Comparison of ENCODE assay signal across 9 cellular contexts in the genomic region with DNA sequence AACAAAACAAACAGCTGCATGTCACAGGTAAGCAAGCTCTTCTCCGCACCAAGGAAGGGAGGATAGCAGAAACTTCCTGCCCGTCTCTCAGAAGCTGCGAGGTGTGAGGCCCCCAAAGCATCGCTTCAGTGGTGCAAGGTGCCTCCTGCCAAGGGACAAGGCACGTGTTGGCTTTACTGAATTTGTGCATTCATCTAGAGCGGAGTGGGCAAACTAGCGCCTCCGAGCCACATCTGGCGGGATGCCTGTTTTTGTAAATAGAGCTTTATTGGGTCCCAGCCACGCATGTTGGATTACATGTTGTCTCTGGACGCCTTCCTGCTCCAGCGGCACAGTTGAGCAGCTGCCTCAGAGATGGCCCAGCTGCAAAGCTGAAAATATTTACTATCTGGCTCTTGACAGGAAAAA. TPM values are rescaled to one million over a fixed set of nuclear protein-coding genes. Genes with fewer than 3 reads are reported as not detected.
A peak's percentile ranks its signal among the peaks of the same experiment; 100 is the strongest.
DNase-seq lines count a peak whose midpoint lies in the region; ATAC-seq and TF ChIP-seq lines count a peak whose summit lies in the region.
"Had no signal": no experiment of that assay in that cellular context is flagged by ENCODE, and none has a peak within 500 bp of the region (broad histone marks: within the 10 kb centered on the region; RNA-seq: fewer than 3 reads in every experiment).

No MANE protein-coding gene starts in this region.

- H3K4me3 ChIP-seq in NT2/D1 (ENCODE audit: insufficient read length, low read depth) (no peak overlapping the region), heart right ventricle (no peak overlapping the region)

- peak overlapping the region; percentile 60 for H3K4me3 Mint-ChIP-seq in stimulated activated memory B cell treated with anti-CD40 and anti-IgM and Interleukin-4, amounts not matched to agents 10 μg/mL and 1 μg/mL and 100 μg/mL, for 72 hours

- H3K27me3 Mint-ChIP-seq in stimulated activated memory B cell treated with anti-CD40 and anti-IgM and Interleukin-4, amounts not matched to agents 10 μg/mL and 1 μg/mL and 100 μg/mL, for 72 hours, result no peaks in the 10 kb centered on the region

- peak overlapping the region; percentile 75 for H3K27ac Mint-ChIP-seq in stimulated activated memory B cell treated with anti-CD40 and anti-IgM and Interleukin-4, amounts not matched to agents 10 μg/mL and 1 μg/mL and 100 μg/mL, for 72 hours

- intact Hi-C loops in heart right ventricle (cut with DNase I), result no loop called here

- H3K36me3 ChIP-seq in NT2/D1 (ENCODE audit: insufficient read depth, insufficient read length, low read length) (no peaks in the 10 kb centered on the region), heart right ventricle (peaks cover 0 to under 1% (median 0%) of the 10 kb centered on the region in 9 donors)

- H3K4me1 Mint-ChIP-seq in stimulated activated memory B cell treated with anti-CD40 and anti-IgM and Interleukin-4, amounts not matched to agents 10 μg/mL and 1 μg/mL and 100 μg/mL, for 72 hours, result peaks cover 11% of the 10 kb centered on the region

- 57 to 67% methylated on average over 12 of the region's 12 CpGs for WGBS in heart right ventricle, 2 donors

- H3K36me3 Mint-ChIP-seq in stimulated activated memory B cell treated with anti-CD40 and anti-IgM and Interleukin-4, amounts not matched to agents 10 μg/mL and 1 μg/mL and 100 μg/mL, for 72 hours, result no peaks in the 10 kb centered on the region

- peak overlapping the region; percentile 4 for H3K9ac ChIP-seq in NT2/D1 (ENCODE audit: insufficient read length, low read depth)

- ATAC-seq in GM21786 (IDR thresholded peaks at IDR 0.05; ENCODE audit: unreplicated experiment) (peak; percentile 41), heart right ventricle (peak; percentile 44 to 83 (median 66))
- ATAC-seq in stimulated activated memory B cell treated with anti-CD40 and anti-IgM and Interleukin-4, amounts not matched to agents 10 μg/mL and 1 μg/mL and 100 μg/mL, for 72 hours, result peak; percentile 45

- H3K9me3 ChIP-seq in NT2/D1 (ENCODE audit: insufficient read depth, low read length), result no peaks in the 10 kb centered on the region
- H3K9me3 ChIP-seq in heart right ventricle, result peaks cover 0 to 4% (median 0%) of the 10 kb centered on the region in 11 donors

- H3K9me3 Mint-ChIP-seq in stimulated activated memory B cell treated with anti-CD40 and anti-IgM and Interleukin-4, amounts not matched to agents 10 μg/mL and 1 μg/mL and 100 μg/mL, for 72 hours, result no peaks in the 10 kb centered on the region

- no peaks in the 10 kb centered on the region for H3K27me3 ChIP-seq in NT2/D1 (ENCODE audit: insufficient read depth, insufficient read length)
- no peaks in the 10 kb centered on the region for H3K27me3 ChIP-seq in heart right ventricle

- peak overlapping the region in 2 of 10 donors; percentile 35 to 54 for H3K27ac ChIP-seq in heart right ventricle

- no peak for TF ChIP-seq CTCF in heart right ventricle (IDR thresholded peaks at IDR 0.05)

- H3K4me1 ChIP-seq in NT2/D1 (ENCODE audit: insufficient read depth, insufficient read length), result peaks cover 11% of the 10 kb centered on the region
- peaks cover 0 to 12% (median 0%) of the 10 kb centered on the region in 9 donors for H3K4me1 ChIP-seq in heart right ventricle

- DNase-seq in NT2/D1 (ENCODE audit: low read depth, low spot score), result no peak
- DNase-seq in heart right ventricle, result peak; percentile 40 to 51
- no peak for DNase-seq in SIG-M5 treated with dmso at 0.1 percent for 504 hours (lab: John Stamatoyannopoulos, UW; ENCODE audit: unreplicated experiment)
- no peak for DNase-seq in stimulated activated CD4-positive, alpha-beta T cell treated with anti-CD3 and anti-CD28 coated beads, Interleukin-4, amount 100 ng/mL, for 4 hours
- no peak for DNase-seq in T-helper 9 cell
- no peak for DNase-seq in HUDEP-2 (lab: John Stamatoyannopoulos, UW; ENCODE audit: unreplicated experiment in 76 of 76)
- DNase-seq: activated gamma-delta T cell had no signal

RNA-seq across cellular contexts. Expression of gene PHYH, which starts 27.7 kb away (rescaled TPM):
- total RNA-seq in heart right ventricle, result 100 to 1,000 TPM in 9 of 10 donors, 10 to 100 TPM in 1; 97.3 to 188 (median 162) TPM
- polyA plus RNA-seq in heart right ventricle, result 10 to 100 TPM; 51.1 to 56.7 TPM

RNA-seq across cellular contexts. Expression of gene UCMA, which starts 38.0 kb away (rescaled TPM):
- total RNA-seq in heart right ventricle, result not detected
- not detected for polyA plus RNA-seq in heart right ventricle

Comparison
In these comparisons a context has a peak if more than half of its experiments do, and no peak if none do; other contexts are left out.
1. DNase-seq: peak in heart right ventricle (2 of 2); none in NT2/D1 (single experiment), SIG-M5 treated with dmso at 0.1 percent for 504 hours (single experiment), stimulated activated CD4-positive, alpha-beta T cell treated with anti-CD3 and anti-CD28 coated beads, Interleukin-4, amount 100 ng/mL, for 4 hours (0 of 2), T-helper 9 cell (single experiment) and HUDEP-2 (0 of 76).
2. Peak in every context shown above with its lines, with median percentiles within 50 percentile points of each other: ATAC-seq.